Comparison of ENCODE assay signal across 8 cellular contexts in genomic region chr19:36665832-36666231, GRCh38. TPM values are rescaled to one million over a fixed set of nuclear protein-coding genes. Genes with fewer than 3 reads are reported as not detected.
A peak's percentile ranks its signal among the peaks of the same experiment; 100 is the strongest.
DNase-seq lines count a peak whose midpoint lies in the region; ATAC-seq, FAIRE-seq and TF ChIP-seq lines count a peak whose summit lies in the region.

No MANE protein-coding gene starts in this region.

- FAIRE-seq in astrocyte (lab: Jason Lieb, UNC) = no peak
- no peak for FAIRE-seq in GM12891 (lab: Jason Lieb, UNC)

- TF ChIP-seq RAD21 in liver (IDR thresholded peaks at IDR 0.05) = no peak

- peak overlapping the region; percentile 96 for H3K27ac Mint-ChIP-seq in activated T-cell treated with anti-CD3 and anti-CD28 coated beads, Interleukin-2, amount 50 U/mL, for 24 hours
- peak overlapping the region; percentile 76 for H3K27ac Mint-ChIP-seq in astrocyte (ENCODE audit: unreplicated experiment)

- H3K4me3 ChIP-seq in astrocyte (ENCODE audit: insufficient read depth, low read depth, low read length) (peak overlapping the region; percentile 96), liver (ENCODE audit: low read depth in 1 of 3, low read length in 3 of 3) (peak overlapping the region; percentile 86 to 100 (median 89)), thoracic aorta (peak overlapping the region; percentile 89)

- H3K36me3 Mint-ChIP-seq in activated T-cell treated with anti-CD3 and anti-CD28 coated beads, Interleukin-2, amount 50 U/mL, for 24 hours (ENCODE audit: low read depth) = peaks cover 85% of the 10 kb centered on the region
- peaks cover 33% of the 10 kb centered on the region for H3K36me3 Mint-ChIP-seq in astrocyte (ENCODE audit: low read depth, unreplicated experiment)

- H3K4me3 Mint-ChIP-seq in activated T-cell treated with anti-CD3 and anti-CD28 coated beads, Interleukin-2, amount 50 U/mL, for 24 hours = peak overlapping the region; percentile 99
- peak overlapping the region; percentile 100 for H3K4me3 Mint-ChIP-seq in astrocyte (ENCODE audit: unreplicated experiment)

- H3K27ac ChIP-seq in astrocyte (ENCODE audit: low read depth, low read length) = no peak overlapping the region
- no peak overlapping the region for H3K27ac ChIP-seq in liver (ENCODE audit: low read depth in 1 of 2, low read length in 2 of 2)
- no peak overlapping the region for H3K27ac ChIP-seq in thoracic aorta

- peaks cover 31% of the 10 kb centered on the region for H3K4me1 Mint-ChIP-seq in activated T-cell treated with anti-CD3 and anti-CD28 coated beads, Interleukin-2, amount 50 U/mL, for 24 hours (ENCODE audit: low read depth)
- no peaks in the 10 kb centered on the region for H3K4me1 Mint-ChIP-seq in astrocyte (ENCODE audit: low read depth, unreplicated experiment)

- H3K4me1 ChIP-seq in astrocyte (ENCODE audit: insufficient read depth, low read length) = no peaks in the 10 kb centered on the region
- H3K4me1 ChIP-seq in liver (ENCODE audit: control insufficient read depth in 4 of 4, insufficient read depth in 4 of 4, low read length in 3 of 4) = peaks cover 1 to 16% (median 5%) of the 10 kb centered on the region in 4 donors
- H3K4me1 ChIP-seq in thoracic aorta (ENCODE audit: control insufficient read depth in 1 of 2, low read depth in 2 of 2) = peaks cover 5 to 19% of the 10 kb centered on the region in 2 donors

- H3K4me2 ChIP-seq in astrocyte (ENCODE audit: low read length) = peak overlapping the region; percentile 92

- H3K9ac ChIP-seq in astrocyte (ENCODE audit: low read length) (peak overlapping the region; percentile 83), liver (ENCODE audit: low read depth in 1 of 2, low read length in 2 of 2) (no peak overlapping the region)

- TF ChIP-seq CTCF in astrocyte (IDR thresholded peaks at IDR 0.05; ENCODE audit: insufficient read depth, low read depth, low read length) (no peak), liver (IDR thresholded peaks at IDR 0.05; ENCODE audit: low read depth, low read length, missing input control) (no peak), thoracic aorta (IDR thresholded peaks at IDR 0.05) (no peak)

- H3K9me3 ChIP-seq in astrocyte (ENCODE audit: insufficient read depth, low read depth, low read length) (no peaks in the 10 kb centered on the region), liver (ENCODE audit: control insufficient read depth in 4 of 4, low read length in 3 of 4) (peaks cover 5 to 35% (median 11%) of the 10 kb centered on the region in 4 donors), thoracic aorta (peaks cover 7% of the 10 kb centered on the region)

- H3K27me3 Mint-ChIP-seq in activated T-cell treated with anti-CD3 and anti-CD28 coated beads, Interleukin-2, amount 50 U/mL, for 24 hours = no peaks in the 10 kb centered on the region
- H3K27me3 Mint-ChIP-seq in astrocyte (ENCODE audit: low read depth, unreplicated experiment) = no peaks in the 10 kb centered on the region

- DNase-seq in activated T-cell treated with anti-CD3 and anti-CD28 coated beads, Interleukin-2, amount 50 U/mL, for 24 hours = no peak
- DNase-seq in activated T-cell treated with anti-CD3 and anti-CD28 coated beads for 4 hours (no peak), astrocyte (ENCODE audit: low read depth) (no peak), thoracic aorta (ENCODE audit: low spot score) (no peak), GM12891 (ENCODE audit: insufficient read length, low spot score) (no peak), epidermal melanocyte (ENCODE audit: insufficient read length, low spot score) (no peak)

- WGBS in liver = 61% methylated on average over 14 of the region's 14 CpGs

- TF ChIP-seq POLR2A in GM12891 (IDR thresholded peaks at IDR 0.05; ENCODE audit: low read depth, low read length) = no peak

- no peaks in the 10 kb centered on the region for H4K20me1 ChIP-seq in astrocyte (ENCODE audit: insufficient read depth, low read length)

- no peak for ATAC-seq in thoracic aorta (ENCODE audit: insufficient number of reproducible peaks, low FRiP score, low read depth)
- no peak for ATAC-seq in HG02885 (IDR thresholded peaks at IDR 0.05; ENCODE audit: poor library complexity, unreplicated experiment)

- H3K79me2 ChIP-seq in astrocyte (ENCODE audit: insufficient read depth, low read length) = peaks cover 32% of the 10 kb centered on the region

- H2AFZ ChIP-seq in astrocyte (ENCODE audit: low read depth, low read length) = peak overlapping the region; percentile 94

- peaks cover 51% of the 10 kb centered on the region for H3K9me3 Mint-ChIP-seq in activated T-cell treated with anti-CD3 and anti-CD28 coated beads, Interleukin-2, amount 50 U/mL, for 24 hours
- H3K9me3 Mint-ChIP-seq in astrocyte (ENCODE audit: unreplicated experiment) = peaks cover 20% of the 10 kb centered on the region

- H3K27me3 ChIP-seq in astrocyte (ENCODE audit: insufficient read depth, low read length) (no peaks in the 10 kb centered on the region), liver (ENCODE audit: control insufficient read depth in 4 of 4, insufficient read depth in 4 of 4, low read length in 3 of 4) (no peaks in the 10 kb centered on the region), thoracic aorta (replicated peaks; ENCODE audit: insufficient read depth) (no peaks in the 10 kb centered on the region)

- H3K36me3 ChIP-seq in astrocyte (ENCODE audit: insufficient read depth, low read length) (no peaks in the 10 kb centered on the region), liver (ENCODE audit: control insufficient read depth in 4 of 4, insufficient read depth in 3 of 4, low read depth in 1 of 4, low read length in 3 of 4) (peaks cover 3 to 28% (median 18%) of the 10 kb centered on the region in 4 donors), thoracic aorta (peaks cover 14% of the 10 kb centered on the region)

TF ChIP-seq in liver, 16 proteins besides CTCF, POLR2A, EP300 and RAD21 (continues in another document):
- TF ChIP-seq GABPA (IDR thresholded peaks at IDR 0.05 in 1 of 2, conservative IDR thresholded peaks at IDR 0.05 in 1 of 2) (no peak), JUND (IDR thresholded peaks at IDR 0.05) (no peak), REST (IDR thresholded peaks at IDR 0.05) (no peak), RXRA (IDR thresholded peaks at IDR 0.05) (no peak), SP1 (IDR thresholded peaks at IDR 0.05) (no peak), FOXA2 (IDR thresholded peaks at IDR 0.05) (no peak)

TF ChIP-seq in GM12891, 5 proteins besides CTCF, POLR2A, EP300 and RAD21:
- TF ChIP-seq POU2F2 (IDR thresholded peaks at IDR 0.05; ENCODE audit: low read depth, low read length) (no peak), TAF1 (IDR thresholded peaks at IDR 0.05; ENCODE audit: low read depth, low read length) (no peak), SPI1 (IDR thresholded peaks at IDR 0.05; ENCODE audit: low read depth, low read length) (no peak), PAX5 (IDR thresholded peaks at IDR 0.05; ENCODE audit: insufficient read depth, low read length, severe bottlenecking) (no peak), POLR2AphosphoS5 (IDR thresholded peaks at IDR 0.05; ENCODE audit: low read depth, low read length) (no peak)

RNA-seq across cellular contexts. Expression of gene ZNF461, which starts 0.8 kb away (rescaled TPM):
- 9.3 and 10.2 TPM in 2 replicates for total RNA-seq in astrocyte
- total RNA-seq in liver = 1 to 10 TPM; 3.7 to 3.8 TPM
- 1 to 10 TPM in 1 of 2 donors, under 1 TPM in 1; 0.90 to 1.6 TPM for polyA plus RNA-seq in liver
- 10 to 100 TPM in 1 of 2 donors, 1 to 10 TPM in 1; 9.3 to 27.9 TPM for total RNA-seq in thoracic aorta
- polyA plus RNA-seq in GM12891 (2012; ENCODE audit: low read depth, missing spikeins) = 1.9 TPM

RNA-seq across cellular contexts. Expression of gene ZNF567, which starts 21.6 kb away (rescaled TPM):
- total RNA-seq in astrocyte = 5.4 and 7.1 TPM in 2 replicates
- 1 to 10 TPM; 3.5 to 4.3 TPM for total RNA-seq in liver
- 1 to 10 TPM; 1.7 TPM for polyA plus RNA-seq in liver
- 1 to 10 TPM; 5.6 to 8.4 TPM for total RNA-seq in thoracic aorta
- 2.1 TPM for polyA plus RNA-seq in GM12891 (2012; ENCODE audit: low read depth, missing spikeins)
